17 cellular contexts compared by ENCODE assay signal in genomic region chr2:179467927-179468326, GRCh38.
DNase-seq lines count a peak whose midpoint lies in the region; ATAC-seq and TF ChIP-seq lines count a peak whose summit lies in the region.
"Had no signal": no experiment of that assay in that cellular context is flagged by ENCODE, and none has a peak within 500 bp of the region (broad histone marks: within the 10 kb centered on the region; RNA-seq: fewer than 3 reads in every experiment).

No MANE protein-coding gene starts in this region.

- H3K9me3 ChIP-seq in heart left ventricle (peaks cover 0 to 6% (median 0%) of the 10 kb centered on the region in 12 donors), IMR-90 (ENCODE audit: control insufficient read depth, insufficient read depth, low read length) (no peaks in the 10 kb centered on the region)

- DNase-seq in heart left ventricle (no peak), cardiac septum (ENCODE audit: low spot score) (no peak), IMR-90 (no peak), left ventricle myocardium superior (no peak), DMS114 treated with DMSO at 0.1 percent for 48 hours (lab: John Stamatoyannopoulos, UW; ENCODE audit: unreplicated experiment) (no peak)
- DNase-seq in stimulated activated CD8-positive, alpha-beta memory T cell treated with anti-CD3 and anti-CD28 coated beads, Interleukin-4, amount 100 ng/mL, for 48 hours, result no peak
- DNase-seq: AML-193; Caco-2; CD4-positive, alpha-beta T cell; DMS153; DMS79 treated with DMSO at 0.1 percent for 48 hours; GF-D8; GOT3; H7 had no signal

- H3K4me1 ChIP-seq in heart left ventricle (peaks cover 0 to 12% (median 0%) of the 10 kb centered on the region in 12 donors), IMR-90 (ENCODE audit: control insufficient read depth, insufficient read depth, low read length) (no peaks in the 10 kb centered on the region)

- peak in 3 of 4 donors; percentile 65 to 83 (median 73) for ATAC-seq in heart left ventricle
- ATAC-seq in IMR-90 (ENCODE audit: low read depth), result no peak
- ATAC-seq in left ventricle myocardium superior, result peak; percentile 85
- ATAC-seq in HG02938 (IDR thresholded peaks at IDR 0.05; ENCODE audit: unreplicated experiment), result no peak
- ATAC-seq: HCT116 had no signal

- no peak overlapping the region for H3K9ac ChIP-seq in IMR-90 (ENCODE audit: low read depth, low read length)

- CTCF ChIA-PET in IMR-90 (lab: Yijun Ruan, JAX), result interaction anchor here (0.8 kb wide), 2 partner anchors 13 to 27 kb away, joined by 3 read pairs; no protein-coding TSS in a partner anchor

- H3K23ac ChIP-seq in IMR-90 (ENCODE audit: low read depth, low read length), result no peak overlapping the region

- H2BK120ac ChIP-seq in IMR-90 (ENCODE audit: low read depth, low read length), result no peak overlapping the region; the same call in 1 of the 2 replicates

- H3K4me2 ChIP-seq in IMR-90 (ENCODE audit: low read depth, low read length), result no peak overlapping the region

- dilution Hi-C loops in IMR-90 (cut with HindIII; ENCODE audit: low sequenced_read_pairs, unreplicated experiment), result no loop called here

- TF ChIP-seq RAD21 in IMR-90 (IDR thresholded peaks at IDR 0.05; ENCODE audit: low read length), result no peak

- peak overlapping the region; percentile 9 for H2AFZ ChIP-seq in IMR-90 (replicated peaks; ENCODE audit: low read length, poor library complexity)

- peak overlapping the region; percentile 0; the same call in 1 of the 2 replicates for H3K18ac ChIP-seq in IMR-90 (ENCODE audit: low read depth, low read length)

- H2AK5ac ChIP-seq in IMR-90 (ENCODE audit: low read depth, low read length), result no peak overlapping the region; the same call in 1 of the 2 replicates

- no peak overlapping the region; the same call in 1 of the 2 replicates for H4K5ac ChIP-seq in IMR-90 (ENCODE audit: low read depth, low read length)

- no peak overlapping the region for H2AK9ac ChIP-seq in IMR-90 (replicated peaks; ENCODE audit: low read depth, low read length, poor library complexity)

- WGBS in heart left ventricle, 4 donors, result 44 to 65% (median 61%) methylated on average over 1 of the region's 1 CpG
- no CpG with 5 or more reads among the region's 1 CpG for WGBS in IMR-90 (ENCODE audit: extremely low coverage in 2 of 2, insufficient read length in 1 of 2), 2 experiments

- peak overlapping the region; percentile 16; the same call in 1 of the 2 replicates for H3K14ac ChIP-seq in IMR-90 (replicated peaks; ENCODE audit: low read depth, low read length)

- no peak overlapping the region for H3K4me3 ChIP-seq in heart left ventricle
- no peak overlapping the region for H3K4me3 ChIP-seq in IMR-90 (ENCODE audit: insufficient read depth, low read depth, low read length)

- peak overlapping the region; percentile 24; the same call in 1 of the 3 replicates for H2BK15ac ChIP-seq in IMR-90 (ENCODE audit: low read depth, low read length)

- H3K56ac ChIP-seq in IMR-90 (ENCODE audit: extremely low read depth, insufficient read depth, low read length), result no peak overlapping the region

- H4K91ac ChIP-seq in IMR-90 (ENCODE audit: insufficient read depth, low read depth, low read length), result no peak overlapping the region

- H2BK5ac ChIP-seq in IMR-90 (ENCODE audit: low read depth, low read length, poor library complexity, severe bottlenecking), result no peak overlapping the region

- in situ Hi-C loops in IMR-90 (cut with MboI; ENCODE audit: low sequenced_read_pairs), result no loop called here

- H3K27ac ChIP-seq in heart left ventricle (no peak overlapping the region), IMR-90 (ENCODE audit: insufficient read depth, low read length) (no peak overlapping the region)
- H3K27ac ChIP-seq: C4-2B had no signal

- H4K20me1 ChIP-seq in IMR-90 (ENCODE audit: insufficient read depth, low read length), result no peaks in the 10 kb centered on the region

- peak overlapping the region; percentile 53; the same call in 1 of the 2 replicates for H2BK20ac ChIP-seq in IMR-90 (ENCODE audit: low read depth, low read length)

- peak overlapping the region; percentile 50; the same call in 1 of the 2 replicates for H3K4ac ChIP-seq in IMR-90 (ENCODE audit: low read depth, low read length)

- H3K36me3 ChIP-seq in heart left ventricle, result no peaks in the 10 kb centered on the region
- no peaks in the 10 kb centered on the region for H3K36me3 ChIP-seq in IMR-90 (ENCODE audit: control insufficient read depth, insufficient read depth, low read length)

- intact Hi-C loops in heart left ventricle (cut with DNase I) (no loop called here), cardiac septum (cut with DNase I) (no loop called here), IMR-90 (cut with micrococcal nuclease) (no loop called here), left ventricle myocardium superior (cut with micrococcal nuclease) (no loop called here)

- TF ChIP-seq CTCF in heart left ventricle (IDR thresholded peaks at IDR 0.05), result no peak
- TF ChIP-seq CTCF in IMR-90 (conservative IDR thresholded peaks at IDR 0.05; ENCODE audit: low read depth, low read length), result no peak

- peak overlapping the region in 1 of 2 experiments; percentile 32; a peak in 1 of 4 replicates for H4K8ac ChIP-seq in IMR-90 (ENCODE audit: low read depth in 2 of 2, low read length in 2 of 2)

- TF ChIP-seq POLR2A in heart left ventricle (IDR thresholded peaks at IDR 0.05), result no peak
- no peak for TF ChIP-seq POLR2A in IMR-90 (IDR thresholded peaks at IDR 0.05; ENCODE audit: low read depth, low read length)

- H3K79me1 ChIP-seq in IMR-90 (ENCODE audit: low read depth in 1 of 2, low read length in 2 of 2), result no peaks in the 10 kb centered on the region

- BruUV-seq in IMR-90 (replicated peaks; lab: Mats Ljungman, UMichigan), result no TSS peak

- POLR2A ChIA-PET in IMR-90 (lab: Charles Lee; ENCODE audit: unreplicated experiment), result no interaction called here

- H3K27me3 ChIP-seq in heart left ventricle (peaks cover 0 to 3% (median 0%) of the 10 kb centered on the region in 9 donors), IMR-90 (ENCODE audit: control insufficient read depth, insufficient read depth, low read length) (no peaks in the 10 kb centered on the region)

- H3K9me1 ChIP-seq in IMR-90 (ENCODE audit: insufficient read depth, low read length), result no peaks in the 10 kb centered on the region

TF ChIP-seq in IMR-90, 13 proteins besides CTCF, POLR2A, EP300 and RAD21:
- TF ChIP-seq MXI1 (IDR thresholded peaks at IDR 0.05; ENCODE audit: borderline replicate concordance, low read depth, low read length) (no peak), USF2 (IDR thresholded peaks at IDR 0.05; ENCODE audit: low read depth, low read length) (no peak), NFE2L2 (IDR thresholded peaks at IDR 0.05; ENCODE audit: low read depth, low read length) (no peak), CEBPB (IDR thresholded peaks at IDR 0.05; ENCODE audit: low read depth, low read length) (no peak), RFX5 (IDR thresholded peaks at IDR 0.05; ENCODE audit: low read depth, low read length) (no peak), CHD1 (IDR thresholded peaks at IDR 0.05; ENCODE audit: low read depth, low read length) (no peak), MAZ (IDR thresholded peaks at IDR 0.05; ENCODE audit: borderline replicate concordance, low read depth, low read length) (no peak), SMC3 (IDR thresholded peaks at IDR 0.05; ENCODE audit: low read depth, low read length) (no peak), FOS (IDR thresholded peaks at IDR 0.05; ENCODE audit: low read depth, low read length) (no peak), RCOR1 (IDR thresholded peaks at IDR 0.05; ENCODE audit: insufficient replicate concordance, low read length) (no peak), ELK1 (IDR thresholded peaks at IDR 0.05; ENCODE audit: borderline replicate concordance, low read depth, low read length) (no peak), BHLHE40 (IDR thresholded peaks at IDR 0.05; ENCODE audit: low read depth, low read length) (no peak)

Comparison
In these comparisons a context has a peak if more than half of its experiments do, and no peak if none do; other contexts are left out.
1. ATAC-seq: peak in heart left ventricle (3 of 4) and left ventricle myocardium superior (single experiment); none in IMR-90 (single experiment) and HG02938 (single experiment).